In genomic region chr5:93598997-93599371, GRCh38 we compare ENCODE assay signal across 24 cellular contexts. TPM values are rescaled to one million over a fixed set of nuclear protein-coding genes. Genes with fewer than 3 reads are reported as not detected.
DNase-seq lines count a peak whose midpoint lies in the region; ATAC-seq and TF ChIP-seq lines count a peak whose summit lies in the region.
"Had no signal": no experiment of that assay in that cellular context is flagged by ENCODE, and none has a peak within 500 bp of the region (broad histone marks: within the 10 kb centered on the region; RNA-seq: fewer than 3 reads in every experiment).

No MANE protein-coding gene starts in this region.

- H3K36me3 ChIP-seq in lower lobe of right lung (no peaks in the 10 kb centered on the region), upper lobe of right lung (no peaks in the 10 kb centered on the region), WERI-Rb-1 (no peaks in the 10 kb centered on the region)
- H3K36me3 ChIP-seq: BLaER1, prostate gland, tibial artery had no signal

- H3K27me3 ChIP-seq in dorsolateral prefrontal cortex (peaks cover 0 to 23% (median 0%) of the 10 kb centered on the region in 45 donors), lower lobe of right lung (ENCODE audit: low read depth) (peaks cover 100% of the 10 kb centered on the region), upper lobe of right lung (peaks cover 96% of the 10 kb centered on the region), WERI-Rb-1 (ENCODE audit: insufficient read depth, low read depth, severe bottlenecking) (no peaks in the 10 kb centered on the region)

- peaks cover 5% of the 10 kb centered on the region for H3K36me3 Mint-ChIP-seq in activated CD4-positive, alpha-beta T cell treated with anti-CD3 and anti-CD28 coated beads, Interleukin-2, amount 10 ng/mL, durations not matched to agents 24 days and 14 days (ENCODE audit: low read depth)
- H3K36me3 Mint-ChIP-seq: T-cell had no signal

- no peak overlapping the region for H3K27ac Mint-ChIP-seq in activated CD4-positive, alpha-beta T cell treated with anti-CD3 and anti-CD28 coated beads, Interleukin-2, amount 10 ng/mL, durations not matched to agents 24 days and 14 days
- H3K27ac Mint-ChIP-seq: mesothelial cell of epicardium, nephron progenitor cell, T-cell had no signal

- intact Hi-C loops in activated CD4-positive, alpha-beta T cell treated with anti-CD3 and anti-CD28 coated beads, Interleukin-2, amount 10 ng/mL, durations not matched to agents 24 days and 14 days (cut with micrococcal nuclease): no loop called here
- intact Hi-C loops in dorsolateral prefrontal cortex (cut with DNase I) (loop anchor here in 1 of 2 donors (10.0 kb wide), 1 partner anchor 1096 kb away; no protein-coding TSS in a partner anchor), lower lobe of right lung (cut with DNase I) (no loop called here), upper lobe of right lung (cut with DNase I) (no loop called here), lower leg skin (cut with DNase I; ENCODE audit: low total_unique reads) (no loop called here)

- 25 to 33% methylated on average over 5 of the region's 5 CpGs for WGBS in lower leg skin, 2 donors

- DNase-seq in activated CD4-positive, alpha-beta T cell treated with anti-CD3 and anti-CD28 coated beads, Interleukin-2, amount 10 ng/mL, durations not matched to agents 24 days and 14 days: peak; percentile 44
- no peak for DNase-seq in activated CD4-positive, alpha-beta T cell treated with anti-CD3 and anti-CD28 coated beads, Interleukin-2, amount 50 U/mL, for 1 hour
- DNase-seq in dorsolateral prefrontal cortex (no peak), lower lobe of right lung (no peak), upper lobe of right lung (no peak), lower leg skin (ENCODE audit: low spot score in 2 of 2) (no peak), WERI-Rb-1 (no peak)
- DNase-seq: 8988T; activated CD4-positive, alpha-beta T cell treated with anti-CD3 and anti-CD28 coated beads, Interleukin-2, amount 50 U/mL, for 4 hours; activated effector memory CD4-positive, alpha-beta T cell treated with anti-CD3 and anti-CD28 coated beads, Interleukin-2, amount 50 U/mL, for 16 hours; Calu3; hippocampal formation; NCI-H2081; NCI-H510A treated with DMSO at 0.1 percent for 48 hours; stimulated activated CD4-positive, alpha-beta T cell treated with anti-CD3 and anti-CD28 coated beads, Interleukin-12 subunit alpha, Interleukin-12 subunit beta, amount 100 ng/mL, for 4 hours; T-cell; tibial artery had no signal

- H3K27ac ChIP-seq in dorsolateral prefrontal cortex: peak overlapping the region in 51 of 59 donors; percentile 2 to 95 (median 60)
- peak overlapping the region; percentile 2 for H3K27ac ChIP-seq in lower lobe of right lung
- H3K27ac ChIP-seq in upper lobe of right lung: peak overlapping the region; percentile 76
- H3K27ac ChIP-seq in WERI-Rb-1: no peak overlapping the region
- H3K27ac ChIP-seq: BLaER1, KMS-11, tibial artery had no signal

- TF ChIP-seq CTCF in dorsolateral prefrontal cortex (IDR thresholded peaks at IDR 0.05 in 54 of 56, conservative IDR thresholded peaks at IDR 0.05 in 2 of 56; ENCODE audit: low read depth in 1 of 56, partially characterized antibody in 56 of 56) (no peak), lower lobe of right lung (IDR thresholded peaks at IDR 0.05) (no peak), upper lobe of right lung (IDR thresholded peaks at IDR 0.05) (no peak), lower leg skin (IDR thresholded peaks at IDR 0.05) (no peak), WERI-Rb-1 (IDR thresholded peaks at IDR 0.05; ENCODE audit: low read depth, low read length) (no peak)

- H3K27me3 Mint-ChIP-seq in activated CD4-positive, alpha-beta T cell treated with anti-CD3 and anti-CD28 coated beads, Interleukin-2, amount 10 ng/mL, durations not matched to agents 24 days and 14 days: peaks cover 48% of the 10 kb centered on the region
- H3K27me3 Mint-ChIP-seq: central memory CD8-positive, alpha-beta T cell had no signal

- peaks cover 3% of the 10 kb centered on the region for H3K4me1 Mint-ChIP-seq in activated CD4-positive, alpha-beta T cell treated with anti-CD3 and anti-CD28 coated beads, Interleukin-2, amount 10 ng/mL, durations not matched to agents 24 days and 14 days

- peak overlapping the region in 37 of 59 donors; percentile 0 to 62 (median 29) for H3K4me3 ChIP-seq in dorsolateral prefrontal cortex
- H3K4me3 ChIP-seq in lower lobe of right lung: no peak overlapping the region
- peak overlapping the region; percentile 42 for H3K4me3 ChIP-seq in upper lobe of right lung
- no peak overlapping the region for H3K4me3 ChIP-seq in lower leg skin (ENCODE audit: low read depth, poor library complexity, severe bottlenecking)
- no peak overlapping the region for H3K4me3 ChIP-seq in WERI-Rb-1 (ENCODE audit: low read depth, low read length)
- H3K4me3 ChIP-seq: BLaER1, prostate gland, tibial artery had no signal

- TF ChIP-seq POLR2A in lower leg skin (IDR thresholded peaks at IDR 0.05): no peak

- H3K4me1 ChIP-seq in lower lobe of right lung (peaks cover 16% of the 10 kb centered on the region), upper lobe of right lung (peaks cover 3% of the 10 kb centered on the region)
- H3K4me1 ChIP-seq: BLaER1, prostate gland had no signal

- H3K9me3 ChIP-seq in lower lobe of right lung: no peaks in the 10 kb centered on the region
- no peaks in the 10 kb centered on the region for H3K9me3 ChIP-seq in upper lobe of right lung
- H3K9me3 ChIP-seq in WERI-Rb-1 (ENCODE audit: severe bottlenecking): no peaks in the 10 kb centered on the region
- H3K9me3 ChIP-seq: prostate gland, tibial artery had no signal

- H3K9me3 Mint-ChIP-seq in activated CD4-positive, alpha-beta T cell treated with anti-CD3 and anti-CD28 coated beads, Interleukin-2, amount 10 ng/mL, durations not matched to agents 24 days and 14 days: peaks cover 10% of the 10 kb centered on the region
- H3K9me3 Mint-ChIP-seq: central memory CD8-positive, alpha-beta T cell; mesothelial cell of epicardium had no signal

- no peak overlapping the region for H3K4me3 Mint-ChIP-seq in activated CD4-positive, alpha-beta T cell treated with anti-CD3 and anti-CD28 coated beads, Interleukin-2, amount 10 ng/mL, durations not matched to agents 24 days and 14 days
- H3K4me3 Mint-ChIP-seq: central memory CD8-positive, alpha-beta T cell; mesothelial cell of epicardium; T-cell had no signal

- ATAC-seq in lower lobe of right lung (no peak), upper lobe of right lung (no peak), HG03108 (IDR thresholded peaks at IDR 0.05; ENCODE audit: unreplicated experiment) (no peak)
- ATAC-seq: T-cell had no signal

RNA-seq across cellular contexts. Expression of gene NR2F1, which starts 16.0 kb away (rescaled TPM):
- total RNA-seq in activated CD4-positive, alpha-beta T cell treated with anti-CD3 and anti-CD28 coated beads, Interleukin-2, amount 10 ng/mL, durations not matched to agents 24 days and 14 days: not detected in 2 replicates
- total RNA-seq in dorsolateral prefrontal cortex (100 to 1,000 TPM in 56 of 120 experiments, 10 to 100 TPM in 64; 46.1 to 145 (median 98.5) TPM), lower lobe of right lung (42.6 TPM), upper lobe of right lung (83.2 TPM), lower leg skin (1 to 10 TPM in 3 of 4 donors, under 1 TPM in 1; 0.72 to 5.9 (median 2.7) TPM)

RNA-seq across cellular contexts. Expression of gene NR2F1-AS1, which starts 18.0 kb away (rescaled TPM):
- not detected in 2 replicates for total RNA-seq in activated CD4-positive, alpha-beta T cell treated with anti-CD3 and anti-CD28 coated beads, Interleukin-2, amount 10 ng/mL, durations not matched to agents 24 days and 14 days
- total RNA-seq in dorsolateral prefrontal cortex: 100 to 1,000 TPM in 43 of 120 experiments, 10 to 100 TPM in 77; 42.2 to 125 (median 96.4) TPM
- 11.1 TPM for total RNA-seq in lower lobe of right lung
- total RNA-seq in upper lobe of right lung: 16.2 TPM
- 1 to 10 TPM in 2 of 4 donors, under 1 TPM in 1, not detected in 1; 0.30 to 1.7 (median 1.0) TPM for total RNA-seq in lower leg skin
- total RNA-seq: T-cell had no signal

Comparison
In these comparisons a context has a peak if more than half of its experiments do, and no peak if none do; other contexts are left out.
1. H3K4me3 ChIP-seq: peak in dorsolateral prefrontal cortex (37 of 59) and upper lobe of right lung (single experiment); none in lower lobe of right lung (single experiment), lower leg skin (single experiment) and WERI-Rb-1 (single experiment).